ENCODE assay signal across 1 cellular context in genomic region chr17:50511058-50511457, GRCh38.
TF ChIP-seq lines count a peak whose summit lies in the region.

No MANE protein-coding gene starts in this region.

TF ChIP-seq in SK-N-SH, 30 proteins besides CTCF, POLR2A, EP300 and RAD21 (continued from another document):
- TF ChIP-seq ZBTB33 (IDR thresholded peaks at IDR 0.05; ENCODE audit: borderline replicate concordance, low read depth) (no peak), MAX (IDR thresholded peaks at IDR 0.05; ENCODE audit: low read depth) (no peak), NFIC (IDR thresholded peaks at IDR 0.05; ENCODE audit: borderline replicate concordance) (no peak)
